ENCODE assay signal across 38 cellular contexts in genomic region chr16:1403733-1404132, GRCh38. TPM values are rescaled to one million over a fixed set of nuclear protein-coding genes. Genes with fewer than 3 reads are reported as not detected.
"Had no signal": no experiment of that assay in that cellular context is flagged by ENCODE, and none has a peak within 500 bp of the region (broad histone marks: within the 10 kb centered on the region; RNA-seq: fewer than 3 reads in every experiment).

No MANE protein-coding gene starts in this region.

- H3K4me3 Mint-ChIP-seq: activated B cell treated with CpG ODN at 0.5 μM for 24 hours; activated CD8-positive, alpha-beta T cell treated with anti-CD3 and anti-CD28 coated beads for 36 hours; activated naive CD4-positive, alpha-beta T cell treated with anti-CD3 and anti-CD28 coated beads, Interleukin-2, amount 50 U/mL, for 24 hours; activated naive CD8-positive, alpha-beta T cell treated with anti-CD3 and anti-CD28 coated beads for 36 hours; activated naive CD8-positive, alpha-beta T cell treated with anti-CD3 and anti-CD28 coated beads, Interleukin-2, amount 50 U/mL, for 24 hours; activated T-cell treated with anti-CD3 and anti-CD28 coated beads, Interleukin-2, amount 50 U/mL, for 4 hours; activated T-helper 17 cell treated with anti-CD3 and anti-CD28 coated beads, Interleukin-2, amount 50 U/mL, for 72 hours; effector memory CD8-positive, alpha-beta T cell; T-helper 1 cell treated with Interleukin-12 subunit alpha and Interleukin-12 subunit beta and Interleukin-4 antibody, amounts not matched to agents 30 μg/mL and 1 μg/mL, for 36 hours; T-helper 2 cell treated with Interferon-gamma antibody and Interleukin-4, amounts not matched to agents 5 μg/mL and 100 μg/mL, for 36 hours had no signal

- H3K4me3 ChIP-seq: adrenal gland, body of pancreas, esophagus squamous epithelium, gastroesophageal sphincter, heart right ventricle had no signal

- H3K4me1 Mint-ChIP-seq: activated T-helper 17 cell treated with anti-CD3 and anti-CD28 coated beads, Interleukin-2, amount 50 U/mL, for 72 hours had no signal

- H3K27me3 ChIP-seq: adrenal gland, body of pancreas, esophagus squamous epithelium, gastroesophageal sphincter, heart right ventricle had no signal

- H3K36me3 Mint-ChIP-seq: activated naive CD8-positive, alpha-beta T cell treated with anti-CD3 and anti-CD28 coated beads for 36 hours had no signal

- H3K27ac Mint-ChIP-seq: activated B cell treated with CpG ODN at 0.5 μM for 24 hours; activated CD8-positive, alpha-beta T cell treated with anti-CD3 and anti-CD28 coated beads for 36 hours; activated naive CD4-positive, alpha-beta T cell treated with anti-CD3 and anti-CD28 coated beads, Interleukin-2, amount 50 U/mL, for 24 hours; activated naive CD8-positive, alpha-beta T cell treated with anti-CD3 and anti-CD28 coated beads for 36 hours; activated naive CD8-positive, alpha-beta T cell treated with anti-CD3 and anti-CD28 coated beads, Interleukin-2, amount 50 U/mL, for 24 hours; activated T-helper 17 cell treated with anti-CD3 and anti-CD28 coated beads, Interleukin-2, amount 50 U/mL, for 72 hours; T-helper 1 cell treated with Interleukin-12 subunit alpha and Interleukin-12 subunit beta and Interleukin-4 antibody, amounts not matched to agents 30 μg/mL and 1 μg/mL, for 36 hours; T-helper 2 cell treated with Interferon-gamma antibody and Interleukin-4, amounts not matched to agents 5 μg/mL and 100 μg/mL, for 36 hours had no signal

- DNase-seq: activated B cell treated with CpG ODN at 0.5 μM for 24 hours; activated CD4-positive, alpha-beta T cell treated with anti-CD3 and anti-CD28 coated beads for 48 hours; activated CD4-positive, alpha-beta T cell treated with anti-CD3 and anti-CD28 coated beads, Interleukin-2, amount 50 U/mL, for 1 hour; activated CD4-positive, alpha-beta T cell treated with anti-CD3 and anti-CD28 coated beads, Interleukin-2, amount 50 U/mL, for 48 hours; activated CD8-positive, alpha-beta memory T cell treated with anti-CD3 and anti-CD28 coated beads for 24 hours; activated CD8-positive, alpha-beta T cell treated with anti-CD3 and anti-CD28 coated beads for 36 hours; activated effector memory CD4-positive, alpha-beta T cell treated with Interleukin-2 at 50 U/mL for 16 hours; activated gamma-delta T cell treated with Interleukin-2 at 50 U/mL for 16 hours; activated naive CD4-positive, alpha-beta T cell treated with Interleukin-2 at 50 U/mL for 16 hours; activated naive CD8-positive, alpha-beta T cell treated with anti-CD3 and anti-CD28 coated beads for 36 hours; activated naive CD8-positive, alpha-beta T cell treated with anti-CD3 and anti-CD28 coated beads, Interleukin-2, amount 50 U/mL, for 24 hours; activated T-cell treated with anti-CD3 and anti-CD28 coated beads, Interleukin-2, amount 50 U/mL, for 4 hours; adrenal gland; amygdala; aorta; body of pancreas; caudate nucleus; cortex of kidney; dermis blood vessel endothelial cell; effector CD4-positive, alpha-beta T cell; effector memory CD8-positive, alpha-beta T cell; esophagus squamous epithelium; foreskin melanocyte; heart right ventricle; T1000; WERI-Rb-1 had no signal

- H3K27me3 Mint-ChIP-seq: activated B cell treated with CpG ODN at 0.5 μM for 24 hours; activated CD8-positive, alpha-beta T cell treated with anti-CD3 and anti-CD28 coated beads for 36 hours; activated naive CD4-positive, alpha-beta T cell treated with anti-CD3 and anti-CD28 coated beads, Interleukin-2, amount 50 U/mL, for 24 hours; activated naive CD8-positive, alpha-beta T cell treated with anti-CD3 and anti-CD28 coated beads for 36 hours; activated naive CD8-positive, alpha-beta T cell treated with anti-CD3 and anti-CD28 coated beads, Interleukin-2, amount 50 U/mL, for 24 hours; activated T-helper 17 cell treated with anti-CD3 and anti-CD28 coated beads, Interleukin-2, amount 50 U/mL, for 72 hours; effector memory CD8-positive, alpha-beta T cell had no signal

- H3K9me3 Mint-ChIP-seq: activated B cell treated with CpG ODN at 0.5 μM for 24 hours; activated CD8-positive, alpha-beta T cell treated with anti-CD3 and anti-CD28 coated beads for 36 hours; activated naive CD4-positive, alpha-beta T cell treated with anti-CD3 and anti-CD28 coated beads, Interleukin-2, amount 50 U/mL, for 24 hours; activated naive CD8-positive, alpha-beta T cell treated with anti-CD3 and anti-CD28 coated beads for 36 hours; activated naive CD8-positive, alpha-beta T cell treated with anti-CD3 and anti-CD28 coated beads, Interleukin-2, amount 50 U/mL, for 24 hours; activated T-cell treated with anti-CD3 and anti-CD28 coated beads, Interleukin-2, amount 50 U/mL, for 4 hours; activated T-helper 17 cell treated with anti-CD3 and anti-CD28 coated beads, Interleukin-2, amount 50 U/mL, for 72 hours; effector memory CD8-positive, alpha-beta T cell; T-helper 1 cell treated with Interleukin-12 subunit alpha and Interleukin-12 subunit beta and Interleukin-4 antibody, amounts not matched to agents 30 μg/mL and 1 μg/mL, for 36 hours; T-helper 2 cell treated with Interferon-gamma antibody and Interleukin-4, amounts not matched to agents 5 μg/mL and 100 μg/mL, for 36 hours had no signal

- H3K9me3 ChIP-seq: adrenal gland, body of pancreas, esophagus squamous epithelium, gastroesophageal sphincter, heart right ventricle had no signal

- H3K27ac ChIP-seq: adrenal gland, body of pancreas, epithelial cell of prostate, esophagus squamous epithelium, gastroesophageal sphincter, heart right ventricle, WERI-Rb-1 had no signal

- ATAC-seq: activated CD4-positive, CD25-positive, alpha-beta regulatory T cell treated with anti-CD3 and anti-CD28 coated beads, Interleukin-2, amount 50 U/mL, for 24 hours; activated CD8-positive, alpha-beta T cell treated with anti-CD3 and anti-CD28 coated beads for 36 hours; activated naive CD8-positive, alpha-beta T cell treated with anti-CD3 and anti-CD28 coated beads, Interleukin-2, amount 50 U/mL, for 24 hours; activated T-cell treated with anti-CD3 and anti-CD28 coated beads, Interleukin-2, amount 50 U/mL, for 4 hours; activated T-helper 17 cell treated with anti-CD3 and anti-CD28 coated beads, Interleukin-2, amount 50 U/mL, for 72 hours; body of pancreas; effector memory CD8-positive, alpha-beta T cell; gastroesophageal sphincter; heart right ventricle had no signal

RNA-seq across cellular contexts. Expression of gene PERCC1, which starts 27.1 kb away (rescaled TPM):
- total RNA-seq: activated T-helper 17 cell treated with anti-CD3 and anti-CD28 coated beads, Interleukin-2, amount 50 U/mL, for 72 hours; aorta; body of pancreas; chondrocyte; dermis blood vessel endothelial cell; endothelial cell of umbilical vein; esophagus squamous epithelium; fibroblast of lung; fibroblast of villous mesenchyme; glomerular endothelial cell had no signal

RNA-seq across cellular contexts. Expression of gene CCDC154, which starts 40.6 kb away (rescaled TPM):
- total RNA-seq: gastroesophageal sphincter had no signal
